ENCODE assay signal across 8 cellular contexts in genomic region chr5:177471610-177472356, GRCh38. TPM values are rescaled to one million over a fixed set of nuclear protein-coding genes. Genes with fewer than 3 reads are reported as not detected.
DNase-seq lines count a peak whose midpoint lies in the region; TF ChIP-seq lines count a peak whose summit lies in the region.

No MANE protein-coding gene starts in this region.

- no peak for TF ChIP-seq EP300 in transverse colon (IDR thresholded peaks at IDR 0.05; ENCODE audit: low read depth)

- H3K4me3 Mint-ChIP-seq in activated CD4-positive, alpha-beta memory T cell treated with anti-CD3 and anti-CD28 coated beads for 36 hours, result peak overlapping the region; percentile 12
- no peak overlapping the region for H3K4me3 Mint-ChIP-seq in activated CD4-positive, alpha-beta memory T cell treated with anti-CD3 and anti-CD28 coated beads, Interleukin-2, amount 10 ng/mL, durations not matched to agents 7 days and 5 days
- H3K4me3 Mint-ChIP-seq in brain, result peak overlapping the region; percentile 86 to 90 (median 87)

- H3K36me3 Mint-ChIP-seq in activated CD4-positive, alpha-beta memory T cell treated with anti-CD3 and anti-CD28 coated beads for 36 hours, result no peaks in the 10 kb centered on the region
- H3K36me3 Mint-ChIP-seq in activated CD4-positive, alpha-beta memory T cell treated with anti-CD3 and anti-CD28 coated beads, Interleukin-2, amount 10 ng/mL, durations not matched to agents 7 days and 5 days (ENCODE audit: low read depth), result no peaks in the 10 kb centered on the region
- H3K36me3 Mint-ChIP-seq in brain, result peaks cover 44% of the 10 kb centered on the region

- H3K4me3 ChIP-seq in transverse colon, result peak overlapping the region in 2 of 4 donors; percentile 65 to 77

- intact Hi-C loops in activated CD4-positive, alpha-beta memory T cell treated with anti-CD3 and anti-CD28 coated beads for 36 hours (cut with micrococcal nuclease), result loop anchor here (2.0 kb wide), 1 partner anchor 15 kb away; no protein-coding TSS in a partner anchor
- intact Hi-C loops in transverse colon (cut with DNase I; ENCODE audit: low total_unique reads), result no loop called here

- peaks cover 22% of the 10 kb centered on the region for H3K4me1 Mint-ChIP-seq in activated CD4-positive, alpha-beta memory T cell treated with anti-CD3 and anti-CD28 coated beads for 36 hours (ENCODE audit: low read depth)
- peaks cover 31% of the 10 kb centered on the region for H3K4me1 Mint-ChIP-seq in activated CD4-positive, alpha-beta memory T cell treated with anti-CD3 and anti-CD28 coated beads, Interleukin-2, amount 10 ng/mL, durations not matched to agents 7 days and 5 days
- peaks cover 62% of the 10 kb centered on the region for H3K4me1 Mint-ChIP-seq in brain

- H3K27ac Mint-ChIP-seq in activated CD4-positive, alpha-beta memory T cell treated with anti-CD3 and anti-CD28 coated beads for 36 hours, result no peak overlapping the region
- no peak overlapping the region for H3K27ac Mint-ChIP-seq in activated CD4-positive, alpha-beta memory T cell treated with anti-CD3 and anti-CD28 coated beads, Interleukin-2, amount 10 ng/mL, durations not matched to agents 7 days and 5 days
- peak overlapping the region; percentile 81 to 99 (median 90) for H3K27ac Mint-ChIP-seq in brain

- H3K27me3 ChIP-seq in transverse colon, result peaks cover 14% of the 10 kb centered on the region

- TF ChIP-seq POLR2A in transverse colon (IDR thresholded peaks at IDR 0.05), result no peak

- POLR2A ChIA-PET in activated CD4-positive, alpha-beta memory T cell treated with anti-CD3 and anti-CD28 coated beads for 36 hours (lab: Charles Lee), result interaction anchor here (0.6 to 1.1 kb wide), 3 partner anchors 8 to 585 kb away, joined by 3 read pairs; no protein-coding TSS in a partner anchor
- POLR2A ChIA-PET in activated CD4-positive, alpha-beta memory T cell treated with anti-CD3 and anti-CD28 coated beads, Interleukin-2, amount 10 ng/mL, durations not matched to agents 7 days and 5 days (lab: Charles Lee), result interaction anchor here (0.5 to 1.8 kb wide), 11 partner anchors 9 to 100 kb away, joined by 3 to 8 read pairs (median 4); partner anchors contain the start of genes GRK6, PDLIM7 and PRR7

- CTCF ChIA-PET in activated CD4-positive, alpha-beta memory T cell treated with anti-CD3 and anti-CD28 coated beads for 36 hours (lab: Charles Lee), result interaction anchor here (0.7 to 5.1 kb wide), 12 partner anchors 8 to 163 kb away, joined by 3 to 24 read pairs (median 4); partner anchors contain the start of gene PDLIM7
- CTCF ChIA-PET in activated CD4-positive, alpha-beta memory T cell treated with anti-CD3 and anti-CD28 coated beads, Interleukin-2, amount 10 ng/mL, durations not matched to agents 7 days and 5 days (lab: Charles Lee), result interaction anchor here (0.6 to 2.6 kb wide), 10 partner anchors 9 to 162 kb away, joined by 3 to 7 read pairs (median 4); partner anchors contain the start of gene PDLIM7

- H3K27me3 Mint-ChIP-seq in activated CD4-positive, alpha-beta memory T cell treated with anti-CD3 and anti-CD28 coated beads for 36 hours, result peaks cover 5% of the 10 kb centered on the region
- peaks cover 25% of the 10 kb centered on the region for H3K27me3 Mint-ChIP-seq in activated CD4-positive, alpha-beta memory T cell treated with anti-CD3 and anti-CD28 coated beads, Interleukin-2, amount 10 ng/mL, durations not matched to agents 7 days and 5 days
- H3K27me3 Mint-ChIP-seq in brain, result peaks cover 3% of the 10 kb centered on the region

- WGBS in transverse colon (ENCODE audit: low coverage in 1 of 2), 2 donors, result 70% methylated on average over 11 of the region's 14 CpGs; no CpG with 5 or more reads in 1 of the 2 donors

- peaks cover 11 to 30% (median 16%) of the 10 kb centered on the region in 4 donors for H3K4me1 ChIP-seq in transverse colon

- DNase-seq in activated CD4-positive, alpha-beta memory T cell treated with anti-CD3 and anti-CD28 coated beads for 36 hours, result peak; percentile 24
- no peak for DNase-seq in activated CD4-positive, alpha-beta memory T cell treated with anti-CD3 and anti-CD28 coated beads, Interleukin-2, amount 10 ng/mL, durations not matched to agents 7 days and 5 days
- DNase-seq in lung microvascular endothelial cell (ENCODE audit: low read depth in 2 of 2), result peak; percentile 53 to 66
- no peak for DNase-seq in transverse colon
- no peak for DNase-seq in G401 (ENCODE audit: low spot score)
- no peak for DNase-seq in OCI-M2 (lab: John Stamatoyannopoulos, UW; ENCODE audit: unreplicated experiment)
- DNase-seq in NCI-H1694 treated with DMSO at 0.1 percent for 48 hours (lab: John Stamatoyannopoulos, UW), result no peak

- peak overlapping the region; percentile 78 to 91 (median 83) for H3K27ac ChIP-seq in transverse colon

- no peaks in the 10 kb centered on the region for H3K9me3 ChIP-seq in transverse colon

- H3K36me3 ChIP-seq in transverse colon, result no peaks in the 10 kb centered on the region

- in situ Hi-C loops in transverse colon (cut with MboI; ENCODE audit: low pct_ligation_motif_present in 1 of 4, low pct_unique_long_range_greater_than_20kb in 1 of 4, low sequenced_read_pairs in 3 of 4), result loop anchor here in 1 of 4 donors (25.0 kb wide), 1 partner anchor 159 kb away; the partner anchor contains the start of genes MXD3, PRELID1 and RAB24
- in situ Hi-C loops in G401 (cut with HindIII; ENCODE audit: low sequenced_read_pairs), result no loop called here

- TF ChIP-seq CTCF in brain (conservative IDR thresholded peaks at IDR 0.05) (no peak), transverse colon (IDR thresholded peaks at IDR 0.05) (no peak)

- H3K9me3 Mint-ChIP-seq in activated CD4-positive, alpha-beta memory T cell treated with anti-CD3 and anti-CD28 coated beads for 36 hours, result no peaks in the 10 kb centered on the region
- no peaks in the 10 kb centered on the region for H3K9me3 Mint-ChIP-seq in activated CD4-positive, alpha-beta memory T cell treated with anti-CD3 and anti-CD28 coated beads, Interleukin-2, amount 10 ng/mL, durations not matched to agents 7 days and 5 days
- peaks cover 0 to 2% (median 0%) of the 10 kb centered on the region in 5 experiments for H3K9me3 Mint-ChIP-seq in brain

RNA-seq across cellular contexts. Expression of gene DBN1, which starts 1.7 kb away (rescaled TPM):
- 10 to 100 TPM; 12.1 to 15.9 TPM for total RNA-seq in activated CD4-positive, alpha-beta memory T cell treated with anti-CD3 and anti-CD28 coated beads for 36 hours
- total RNA-seq in activated CD4-positive, alpha-beta memory T cell treated with anti-CD3 and anti-CD28 coated beads, Interleukin-2, amount 10 ng/mL, durations not matched to agents 7 days and 5 days, result 1 to 10 TPM; 4.9 to 5.0 TPM
- polyA plus RNA-seq in brain (ENCODE audit: insufficient read depth, low read depth, low replicate concordance), result 275 TPM
- 88.9 and 112 TPM in 2 replicates for total RNA-seq in lung microvascular endothelial cell
- 100 to 1,000 TPM in 1 of 4 donors, 10 to 100 TPM in 3; 10.1 to 201 (median 17.4) TPM for total RNA-seq in transverse colon
- total RNA-seq in G401 (2014; rRNA removed; shearing (Covaris generic)), result 295 and 370 TPM in 2 replicates

RNA-seq across cellular contexts. Expression of gene PRR7, which starts 25.2 kb away (rescaled TPM):
- 10 to 100 TPM; 13.3 to 13.6 TPM for total RNA-seq in activated CD4-positive, alpha-beta memory T cell treated with anti-CD3 and anti-CD28 coated beads for 36 hours
- 1 to 10 TPM; 4.9 to 5.8 TPM for total RNA-seq in activated CD4-positive, alpha-beta memory T cell treated with anti-CD3 and anti-CD28 coated beads, Interleukin-2, amount 10 ng/mL, durations not matched to agents 7 days and 5 days
- polyA plus RNA-seq in brain (ENCODE audit: insufficient read depth, low read depth, low replicate concordance), result 10.9 TPM
- total RNA-seq in lung microvascular endothelial cell, result 1.2 and 2.2 TPM in 2 replicates
- total RNA-seq in transverse colon, result 1 to 10 TPM in 3 of 4 donors, not detected in 1; 2.1 to 5.0 (median 2.5) TPM
- 19.5 and 30.8 TPM in 2 replicates for total RNA-seq in G401 (2014; rRNA removed; shearing (Covaris generic))

RNA-seq across cellular contexts. Expression of gene PDLIM7, which starts 25.6 kb away (rescaled TPM):
- 10 to 100 TPM; 50.2 to 56.6 TPM for total RNA-seq in activated CD4-positive, alpha-beta memory T cell treated with anti-CD3 and anti-CD28 coated beads for 36 hours
- total RNA-seq in activated CD4-positive, alpha-beta memory T cell treated with anti-CD3 and anti-CD28 coated beads, Interleukin-2, amount 10 ng/mL, durations not matched to agents 7 days and 5 days, result 10 to 100 TPM; 55.1 to 56.6 TPM
- polyA plus RNA-seq in brain (ENCODE audit: insufficient read depth, low read depth, low replicate concordance), result 20.1 TPM
- 24.4 and 30.1 TPM in 2 replicates for total RNA-seq in lung microvascular endothelial cell
- 100 to 1,000 TPM in 1 of 4 donors, 10 to 100 TPM in 3; 52.6 to 256 (median 78.6) TPM for total RNA-seq in transverse colon
- total RNA-seq in G401 (2014; rRNA removed; shearing (Covaris generic)), result 297 and 299 TPM in 2 replicates

RNA-seq across cellular contexts. Expression of gene DOK3, which starts 37.8 kb away (rescaled TPM):
- total RNA-seq in activated CD4-positive, alpha-beta memory T cell treated with anti-CD3 and anti-CD28 coated beads for 36 hours, result 1 to 10 TPM in 1 of 2 experiments, under 1 TPM in 1; 0.52 to 1.3 TPM
- total RNA-seq in activated CD4-positive, alpha-beta memory T cell treated with anti-CD3 and anti-CD28 coated beads, Interleukin-2, amount 10 ng/mL, durations not matched to agents 7 days and 5 days, result 1 to 10 TPM; 2.4 TPM
- 1.8 TPM for polyA plus RNA-seq in brain (ENCODE audit: insufficient read depth, low read depth, low replicate concordance)
- total RNA-seq in lung microvascular endothelial cell (0.79 and 2.0 TPM in 2 replicates), transverse colon (10 to 100 TPM in 2 of 4 donors, 1 to 10 TPM in 1, under 1 TPM in 1; 0.60 to 17.2 (median 7.8) TPM)
- 0.85 and 6.3 TPM in 2 replicates for total RNA-seq in G401 (2014; rRNA removed; shearing (Covaris generic))

RNA-seq across cellular contexts. Expression of gene DDX41, which starts 45.0 kb away (rescaled TPM):
- 100 to 1,000 TPM; 143 to 145 TPM for total RNA-seq in activated CD4-positive, alpha-beta memory T cell treated with anti-CD3 and anti-CD28 coated beads for 36 hours
- 100 to 1,000 TPM; 105 to 107 TPM for total RNA-seq in activated CD4-positive, alpha-beta memory T cell treated with anti-CD3 and anti-CD28 coated beads, Interleukin-2, amount 10 ng/mL, durations not matched to agents 7 days and 5 days
- 231 TPM for polyA plus RNA-seq in brain (ENCODE audit: insufficient read depth, low read depth, low replicate concordance)
- 62.1 and 64.5 TPM in 2 replicates for total RNA-seq in lung microvascular endothelial cell
- total RNA-seq in transverse colon, result 100 to 1,000 TPM in 2 of 4 donors, 10 to 100 TPM in 2; 96.5 to 170 (median 130) TPM
- 96.6 and 166 TPM in 2 replicates for total RNA-seq in G401 (2014; rRNA removed; shearing (Covaris generic))

Comparison
In these comparisons a context has a peak if more than half of its experiments do, and no peak if none do; other contexts are left out.
1. DNase-seq: peak in activated CD4-positive, alpha-beta memory T cell treated with anti-CD3 and anti-CD28 coated beads for 36 hours (single experiment) and lung microvascular endothelial cell (2 of 2); none in activated CD4-positive, alpha-beta memory T cell treated with anti-CD3 and anti-CD28 coated beads, Interleukin-2, amount 10 ng/mL, durations not matched to agents 7 days and 5 days (single experiment), transverse colon (single experiment), G401 (single experiment), OCI-M2 (single experiment) and NCI-H1694 treated with DMSO at 0.1 percent for 48 hours (single experiment).
2. H3K27ac Mint-ChIP-seq: peak in brain (5 of 5); none in activated CD4-positive, alpha-beta memory T cell treated with anti-CD3 and anti-CD28 coated beads for 36 hours (single experiment) and activated CD4-positive, alpha-beta memory T cell treated with anti-CD3 and anti-CD28 coated beads, Interleukin-2, amount 10 ng/mL, durations not matched to agents 7 days and 5 days (single experiment).